In genomic region chr2:113149553-113150257, GRCh38 we compare ENCODE assay signal across 19 cellular contexts. TPM values are rescaled to one million over a fixed set of nuclear protein-coding genes. Genes with fewer than 3 reads are reported as not detected.
A peak's percentile ranks its signal among the peaks of the same experiment; 100 is the strongest.
DNase-seq lines count a peak whose midpoint lies in the region; ATAC-seq and TF ChIP-seq lines count a peak whose summit lies in the region.
"Had no signal": no experiment of that assay in that cellular context is flagged by ENCODE, and none has a peak within 500 bp of the region (broad histone marks: within the 10 kb centered on the region; RNA-seq: fewer than 3 reads in every experiment).

No MANE protein-coding gene starts in this region.

- peaks cover 16% of the 10 kb centered on the region for H3K4me1 ChIP-seq in DOHH2 (ENCODE audit: control insufficient read depth, low read length)
- H3K4me1 ChIP-seq in right lobe of liver, result peaks cover 0 to 20% (median 3%) of the 10 kb centered on the region in 4 donors
- H3K4me1 ChIP-seq in thyroid gland, result no peaks in the 10 kb centered on the region

- intact Hi-C loops in activated B cell treated with CpG ODN at 0.5 μM for 24 hours (cut with micrococcal nuclease), result no loop called here
- intact Hi-C loops in right lobe of liver (cut with DNase I), result no loop called here
- intact Hi-C loops in thyroid gland (cut with DNase I), result no loop called here

- H3K9me2 ChIP-seq in DOHH2 (replicated peaks; ENCODE audit: control insufficient read depth, low read length), result no peaks in the 10 kb centered on the region

- H3K4me3 ChIP-seq in DOHH2 (ENCODE audit: low read length), result no peak overlapping the region
- no peak overlapping the region for H3K4me3 ChIP-seq in right lobe of liver
- no peak overlapping the region for H3K4me3 ChIP-seq in thyroid gland (replicated peaks in 1 of 3)
- H3K4me3 ChIP-seq: MG63, SK-N-MC had no signal

- H3K36me3 Mint-ChIP-seq in activated B cell treated with CpG ODN at 0.5 μM for 24 hours (ENCODE audit: low read depth), result no peaks in the 10 kb centered on the region

- H3K27ac ChIP-seq in DOHH2 (ENCODE audit: low read depth, low read length), result no peak overlapping the region
- H3K27ac ChIP-seq in right lobe of liver, result peak overlapping the region in 1 of 3 donors; percentile 39
- H3K27ac ChIP-seq in thyroid gland, result no peak overlapping the region
- H3K27ac ChIP-seq: SK-N-MC had no signal

- ATAC-seq in activated B cell treated with CpG ODN at 0.5 μM for 24 hours (ENCODE audit: low read depth) (no peak), right lobe of liver (peak; percentile 67 to 95 (median 82))

- 86% methylated on average over 1 of the region's 1 CpG for WGBS in right lobe of liver (ENCODE audit: insufficient coverage, low coverage, low lambda C conversion rate, missing lambda C conversion rate)
- WGBS in thyroid gland, 2 donors, result 88 to 92% methylated on average over 1 of the region's 1 CpG

- TF ChIP-seq CTCF in DOHH2 (IDR thresholded peaks at IDR 0.05; ENCODE audit: low read depth, low read length, poor library complexity, severe bottlenecking), result no peak
- TF ChIP-seq CTCF in activated B cell treated with CpG ODN at 0.5 μM for 24 hours (IDR thresholded peaks at IDR 0.05), result no peak
- no peak for TF ChIP-seq CTCF in right lobe of liver (IDR thresholded peaks at IDR 0.05)
- no peak for TF ChIP-seq CTCF in thyroid gland (IDR thresholded peaks at IDR 0.05)

- no peaks in the 10 kb centered on the region for H3K9me3 ChIP-seq in DOHH2 (ENCODE audit: control insufficient read depth, insufficient read depth, low read length)
- no peaks in the 10 kb centered on the region for H3K9me3 ChIP-seq in right lobe of liver
- no peaks in the 10 kb centered on the region for H3K9me3 ChIP-seq in thyroid gland
- H3K9me3 ChIP-seq: MG63 had no signal

- no peaks in the 10 kb centered on the region for H3F3A ChIP-seq in DOHH2 (ENCODE audit: control insufficient read depth, insufficient read depth)

- H3K4me3 Mint-ChIP-seq in activated B cell treated with CpG ODN at 0.5 μM for 24 hours, result no peak overlapping the region

- no peaks in the 10 kb centered on the region for H3K27me3 Mint-ChIP-seq in activated B cell treated with CpG ODN at 0.5 μM for 24 hours

- POLR2A ChIA-PET in activated B cell treated with CpG ODN at 0.5 μM for 24 hours (lab: Charles Lee), result interaction anchor here (0.7 to 2.7 kb wide), 6 partner anchors 8 to 49 kb away, joined by 3 to 22 read pairs (median 4); partner anchors contain the start of gene PSD4

- H3K9me3 Mint-ChIP-seq in activated B cell treated with CpG ODN at 0.5 μM for 24 hours, result peaks cover 2% of the 10 kb centered on the region

- H4K20me1 ChIP-seq in DOHH2 (ENCODE audit: control insufficient read depth, insufficient read depth, low read depth, low read length), result no peaks in the 10 kb centered on the region

- H3K79me2 ChIP-seq in DOHH2 (ENCODE audit: control insufficient read depth, low read length), result no peaks in the 10 kb centered on the region

- CTCF ChIA-PET in activated B cell treated with CpG ODN at 0.5 μM for 24 hours (lab: Charles Lee), result interaction anchor here (0.7 to 3.3 kb wide), 5 partner anchors 11 to 55 kb away, joined by 3 to 18 read pairs (median 4); no protein-coding TSS in a partner anchor

- TF ChIP-seq POLR2A in right lobe of liver (IDR thresholded peaks at IDR 0.05) (no peak), thyroid gland (IDR thresholded peaks at IDR 0.05) (no peak)

- peak overlapping the region; percentile 80 for H3K27ac Mint-ChIP-seq in activated B cell treated with CpG ODN at 0.5 μM for 24 hours

- H3K27me3 ChIP-seq in DOHH2 (ENCODE audit: control insufficient read depth, low read length) (no peaks in the 10 kb centered on the region), right lobe of liver (no peaks in the 10 kb centered on the region), thyroid gland (no peaks in the 10 kb centered on the region)
- H3K27me3 ChIP-seq: MG63 had no signal

- peaks cover 23% of the 10 kb centered on the region for H3K4me1 Mint-ChIP-seq in activated B cell treated with CpG ODN at 0.5 μM for 24 hours

- H3K36me3 ChIP-seq in DOHH2 (ENCODE audit: control insufficient read depth, low read length) (no peaks in the 10 kb centered on the region), right lobe of liver (no peaks in the 10 kb centered on the region), thyroid gland (no peaks in the 10 kb centered on the region)
- H3K36me3 ChIP-seq: MG63 had no signal

- no peak for DNase-seq in activated B cell treated with CpG ODN at 0.5 μM for 24 hours
- no peak for DNase-seq in right lobe of liver
- DNase-seq in thyroid gland, result peak; percentile 45 to 56
- DNase-seq in NOMO-1 (lab: John Stamatoyannopoulos, UW; ENCODE audit: unreplicated experiment in 2 of 2), result no peak
- DNase-seq in MV-4-11 (lab: John Stamatoyannopoulos, UW), result no peak
- DNase-seq in stimulated activated CD4-positive, alpha-beta T cell treated with anti-CD3 and anti-CD28 coated beads, Interleukin-2, amount 100 ng/mL, for 24 hours, result no peak
- DNase-seq: C1 segment of cervical spinal cord, EL, GOT3, Karpas-422, MG63, NCI-H1105, NCI-H1694, NCI-H2107, NCI-H2227 treated with DMSO at 0.1 percent for 48 hours, NCI-H524 treated with DMSO at 0.1 percent for 48 hours, Right ventricle myocardium superior had no signal

- peak overlapping the region; percentile 47 for H3K4me2 ChIP-seq in DOHH2 (ENCODE audit: low read length)

RNA-seq across cellular contexts. Expression of gene IL1RN, which starts 22.3 kb away (rescaled TPM):
- total RNA-seq in activated B cell treated with CpG ODN at 0.5 μM for 24 hours (0.32 TPM in 1 of 2 replicates, not detected in the other), right lobe of liver (10 to 100 TPM; 14.5 to 98.1 (median 43.9) TPM), thyroid gland (1 to 10 TPM in 2 of 4 donors, under 1 TPM in 1, not detected in 1; 0.67 to 1.3 (median 1.3) TPM)

RNA-seq across cellular contexts. Expression of gene PSD4, which starts 24.1 kb away (rescaled TPM):
- total RNA-seq in activated B cell treated with CpG ODN at 0.5 μM for 24 hours, result 161 and 182 TPM in 2 replicates
- total RNA-seq in right lobe of liver, result 10 to 100 TPM; 38.0 to 77.8 (median 58.7) TPM
- total RNA-seq in thyroid gland, result 100 to 1,000 TPM in 3 of 4 donors, 10 to 100 TPM in 1; 63.7 to 136 (median 111) TPM

Comparison
In these comparisons a context has a peak if more than half of its experiments do, and no peak if none do; other contexts are left out.
1. DNase-seq: peak in thyroid gland (2 of 2); none in activated B cell treated with CpG ODN at 0.5 μM for 24 hours (single experiment), right lobe of liver (0 of 3), NOMO-1 (0 of 2), MV-4-11 (single experiment) and stimulated activated CD4-positive, alpha-beta T cell treated with anti-CD3 and anti-CD28 coated beads, Interleukin-2, amount 100 ng/mL, for 24 hours (0 of 2).
2. RNA of gene IL1RN, which starts 22.3 kb away (total RNA-seq): 14.5 to 98.1 TPM in right lobe of liver; 0.67 to 1.3 TPM in thyroid gland and 0.32 TPM in activated B cell treated with CpG ODN at 0.5 μM for 24 hours; every median in the first group is over 4 times any median in the second.